In genomic region chr5:30781642-30782041, GRCh38 we compare ENCODE assay signal across 26 cellular contexts.
DNase-seq lines count a peak whose midpoint lies in the region; ATAC-seq, FAIRE-seq and TF ChIP-seq lines count a peak whose summit lies in the region.
"Had no signal": no experiment of that assay in that cellular context is flagged by ENCODE, and none has a peak within 500 bp of the region (broad histone marks: within the 10 kb centered on the region; RNA-seq: fewer than 3 reads in every experiment).

No MANE protein-coding gene starts in this region.

- ATAC-seq in GM21825 (IDR thresholded peaks at IDR 0.05; ENCODE audit: unreplicated experiment), result no peak
- ATAC-seq: GM12878 had no signal

- H3K4me3 ChIP-seq in HUES6 (ENCODE audit: low read depth, low read length) (no peak overlapping the region), H1 (ENCODE audit: extremely low read depth in 1 of 4, insufficient read depth in 2 of 4, low read depth in 3 of 4, low read length in 4 of 4) (no peak overlapping the region), mesendoderm (ENCODE audit: low read length) (no peak overlapping the region)
- H3K4me3 ChIP-seq: BLaER1, GM12878 had no signal

- no peak for TF ChIP-seq EP300 in H1 (IDR thresholded peaks at IDR 0.05; ENCODE audit: borderline replicate concordance in 1 of 2, low read depth in 2 of 2, low read length in 2 of 2)

- H2BK12ac ChIP-seq in H1 (ENCODE audit: low read depth, low read length), result no peak overlapping the region

- no peak for FAIRE-seq in H1 (lab: Jason Lieb, UNC)
- FAIRE-seq: GM12878, GM12892, GM18507 had no signal

- peaks cover 7% of the 10 kb centered on the region for H3K9me3 Mint-ChIP-seq in glutamatergic neuron (ENCODE audit: unreplicated experiment)

- H3K4ac ChIP-seq in H1 (replicated peaks; ENCODE audit: insufficient read length, low read depth, low read length) (no peak overlapping the region), mesendoderm (ENCODE audit: low read depth, low read length) (no peak overlapping the region)

- H4K8ac ChIP-seq in H1 (ENCODE audit: extremely low read depth, insufficient read depth, low read length) (no peak overlapping the region), mesendoderm (ENCODE audit: low read depth, low read length) (no peak overlapping the region)

- H3K9me3 ChIP-seq in HUES6 (ENCODE audit: control insufficient read depth, insufficient read depth, low read depth, low read length) (no peaks in the 10 kb centered on the region), H1 (ENCODE audit: insufficient read depth in 2 of 2, low read depth in 1 of 2, low read length in 1 of 2) (no peaks in the 10 kb centered on the region)
- H3K9me3 ChIP-seq: BE2C, BLaER1 had no signal

- H3K56ac ChIP-seq in H1 (replicated peaks; ENCODE audit: insufficient read length, low read depth, low read length) (no peak overlapping the region), mesendoderm (ENCODE audit: low read length) (no peak overlapping the region)

- H3K4me1 ChIP-seq in HUES6 (ENCODE audit: control insufficient read depth, insufficient read depth, low read length), result no peaks in the 10 kb centered on the region
- peaks cover 0 to 3% (median 0%) of the 10 kb centered on the region in 4 experiments; a peak in 1 of 7 replicates for H3K4me1 ChIP-seq in H1 (replicated peaks in 1 of 4; ENCODE audit: control insufficient read depth in 3 of 4, insufficient read depth in 4 of 4, low read length in 3 of 4)
- no peaks in the 10 kb centered on the region for H3K4me1 ChIP-seq in mesendoderm (ENCODE audit: control insufficient read depth, low read depth, low read length)
- H3K4me1 ChIP-seq: BLaER1 had no signal

- peak overlapping the region; percentile 56; the same call in 1 of the 2 replicates for H3K27ac ChIP-seq in HUES6 (ENCODE audit: low read depth, low read length)
- H3K27ac ChIP-seq in H1 (ENCODE audit: low read depth, low read length), result peak overlapping the region; percentile 25; the same call in 1 of the 2 replicates
- H3K27ac ChIP-seq in mesendoderm (ENCODE audit: low read depth, low read length), result no peak overlapping the region
- H3K27ac ChIP-seq: BLaER1 had no signal

- POLR2A ChIA-PET in H1 (lab: Charles Lee; ENCODE audit: partially characterized antibody), result no interaction called here

- TF ChIP-seq RAD21 in H1 (IDR thresholded peaks at IDR 0.05 in 1 of 2, conservative IDR thresholded peaks at IDR 0.05 in 1 of 2; ENCODE audit: low read depth in 2 of 2, low read length in 2 of 2), result no peak

- H3K79me2 ChIP-seq in H1 (ENCODE audit: control insufficient read depth in 1 of 2, insufficient read depth in 2 of 2, low read length in 2 of 2) (no peaks in the 10 kb centered on the region), mesendoderm (ENCODE audit: control insufficient read depth, insufficient read depth, low read length) (no peaks in the 10 kb centered on the region)

- H3K4me2 ChIP-seq in H1 (ENCODE audit: insufficient read depth in 1 of 2, low read depth in 2 of 2, low read length in 2 of 2), result peak overlapping the region in 1 of 2 experiments; percentile 28; a peak in 1 of 4 replicates
- H3K4me2 ChIP-seq in mesendoderm (ENCODE audit: low read length), result no peak overlapping the region
- H3K4me2 ChIP-seq: BLaER1 had no signal

- no peak overlapping the region for H2BK5ac ChIP-seq in H1 (ENCODE audit: low read depth, low read length)
- H2BK5ac ChIP-seq in mesendoderm (ENCODE audit: low read length), result no peak overlapping the region

- WGBS in H1 (ENCODE audit: extremely low coverage in 1 of 2, insufficient coverage in 1 of 2, insufficient read length in 1 of 2, insufficient replicate concordance in 2 of 2, low coverage in 1 of 2, low lambda C conversion rate in 2 of 2, missing lambda C conversion rate in 1 of 2), 2 experiments, result 85% methylated on average over 2 of the region's 2 CpGs; no CpG with 5 or more reads in 1 of the 2 experiments
- no CpG with 5 or more reads among the region's 2 CpGs for WGBS in mesendoderm (ENCODE audit: extremely low coverage, insufficient coverage, low lambda C conversion rate)

- H2BK120ac ChIP-seq in H1 (replicated peaks; ENCODE audit: low read depth, low read length) (no peak overlapping the region), mesendoderm (ENCODE audit: low read depth, low read length) (no peak overlapping the region)

- no peak for TF ChIP-seq POLR2A in H1 (IDR thresholded peaks at IDR 0.05; ENCODE audit: control extremely low read depth in 1 of 2, low read depth in 2 of 2, low read length in 2 of 2)

- CTCF ChIA-PET in H1 (lab: Charles Lee; ENCODE audit: partially characterized antibody), result interaction anchor here (0.5 kb wide), 1 partner anchor 133 kb away, joined by 3 read pairs; no protein-coding TSS in a partner anchor

- H3K79me1 ChIP-seq in H1 (ENCODE audit: low read depth, low read length) (no peaks in the 10 kb centered on the region), mesendoderm (ENCODE audit: low read length) (no peaks in the 10 kb centered on the region)

- H3K36me3 Mint-ChIP-seq in glutamatergic neuron (ENCODE audit: unreplicated experiment), result peaks cover 14% of the 10 kb centered on the region
- H3K36me3 Mint-ChIP-seq: CD14-positive monocyte; CD4-positive, alpha-beta memory T cell; CD4-positive, CD25-positive, alpha-beta regulatory T cell; CD8-positive, alpha-beta memory T cell had no signal

- H3K9ac ChIP-seq in HUES6 (ENCODE audit: low read length), result no peak overlapping the region
- no peak overlapping the region for H3K9ac ChIP-seq in H1 (replicated peaks in 1 of 4; ENCODE audit: extremely low read depth in 1 of 4, low read depth in 3 of 4, low read length in 3 of 4)
- no peak overlapping the region for H3K9ac ChIP-seq in mesendoderm (ENCODE audit: low read length)
- H3K9ac ChIP-seq: BLaER1 had no signal

- no peak overlapping the region for H2AFZ ChIP-seq in H1 (ENCODE audit: low read length)

- H3K27me3 Mint-ChIP-seq in glutamatergic neuron (ENCODE audit: unreplicated experiment), result peaks cover 2% of the 10 kb centered on the region
- H3K27me3 Mint-ChIP-seq: CD4-positive, alpha-beta memory T cell; CD4-positive, CD25-positive, alpha-beta regulatory T cell; CD8-positive, alpha-beta memory T cell had no signal

- H3K23ac ChIP-seq in H1 (ENCODE audit: insufficient read length) (no peak overlapping the region), mesendoderm (ENCODE audit: low read length) (peak overlapping the region; percentile 45)

- H4K91ac ChIP-seq in H1 (replicated peaks; ENCODE audit: insufficient read length, low read length), result no peak overlapping the region

- no peak overlapping the region for H2AK5ac ChIP-seq in H1 (ENCODE audit: low read depth, low read length)
- H2AK5ac ChIP-seq in mesendoderm (ENCODE audit: low read length), result no peak overlapping the region

- DNase-seq in H1 (ENCODE audit: low read depth in 1 of 2, low spot score in 2 of 2) (no peak), mesendoderm (peak; percentile 6), glutamatergic neuron (no peak), iPS-NIHi7 (ENCODE audit: extremely low spot score) (no peak)
- DNase-seq: 8988T; ACHN; BE2C; C1 segment of cervical spinal cord; CD4-positive, alpha-beta memory T cell; CD4-positive, CD25-positive, alpha-beta regulatory T cell; CD8-positive, alpha-beta memory T cell; COR-L47; DMS 273 treated with DMSO at 0.1 percent for 48 hours; DMS153; DMS53; DMS79; DND-41; EL; GDM1 had no signal

- peaks cover 0 to 2% of the 10 kb centered on the region in 2 experiments for H4K20me1 ChIP-seq in H1 (replicated peaks in 1 of 2; ENCODE audit: control insufficient read depth in 1 of 2, insufficient read depth in 2 of 2, low read length in 2 of 2)
- H4K20me1 ChIP-seq: BLaER1 had no signal

- H4K5ac ChIP-seq in H1 (ENCODE audit: insufficient read length, low read depth, low read length) (no peak overlapping the region), mesendoderm (ENCODE audit: low read length) (no peak overlapping the region)

- H3K36me3 ChIP-seq in HUES6 (ENCODE audit: control insufficient read depth, insufficient read depth, low read length) (no peaks in the 10 kb centered on the region), H1 (ENCODE audit: control insufficient read depth in 2 of 4, insufficient read depth in 4 of 4, low read length in 3 of 4) (no peaks in the 10 kb centered on the region), mesendoderm (ENCODE audit: control insufficient read depth, insufficient read depth, low read length) (no peaks in the 10 kb centered on the region)
- H3K36me3 ChIP-seq: BE2C, BLaER1 had no signal

- H3K14ac ChIP-seq in H1 (ENCODE audit: insufficient read length), result no peak overlapping the region

- H2BK15ac ChIP-seq in H1 (ENCODE audit: low read length) (no peak overlapping the region), mesendoderm (replicated peaks; ENCODE audit: low read depth) (no peak overlapping the region)

- no peaks in the 10 kb centered on the region for H3K4me1 Mint-ChIP-seq in glutamatergic neuron (ENCODE audit: low read depth, unreplicated experiment)
- H3K4me1 Mint-ChIP-seq: CD14-positive monocyte; CD4-positive, alpha-beta memory T cell; CD4-positive, CD25-positive, alpha-beta regulatory T cell; CD8-positive, alpha-beta memory T cell had no signal

- H3K23me2 ChIP-seq in H1 (ENCODE audit: low read depth, low read length), result no peaks in the 10 kb centered on the region

- no peak overlapping the region for H2BK20ac ChIP-seq in H1 (ENCODE audit: low read length)

- H3K18ac ChIP-seq in H1 (ENCODE audit: extremely low read depth, low read length), result no peak overlapping the region
- H3K18ac ChIP-seq in mesendoderm (ENCODE audit: low read length), result no peak overlapping the region

- no peak overlapping the region for H3K4me3 Mint-ChIP-seq in glutamatergic neuron (ENCODE audit: unreplicated experiment)
- H3K4me3 Mint-ChIP-seq: CD14-positive monocyte; CD4-positive, alpha-beta memory T cell; CD4-positive, CD25-positive, alpha-beta regulatory T cell; CD8-positive, alpha-beta memory T cell had no signal

- H3K27ac Mint-ChIP-seq in glutamatergic neuron (ENCODE audit: unreplicated experiment), result no peak overlapping the region
- H3K27ac Mint-ChIP-seq: CD14-positive monocyte; CD4-positive, alpha-beta memory T cell; CD4-positive, CD25-positive, alpha-beta regulatory T cell; CD8-positive, alpha-beta memory T cell had no signal

- TF ChIP-seq CTCF in H1 (IDR thresholded peaks at IDR 0.05; ENCODE audit: control extremely low read depth in 1 of 3, insufficient read depth in 1 of 3, low read depth in 1 of 3, low read length in 3 of 3), result no peak
- no peak for TF ChIP-seq CTCF in glutamatergic neuron (IDR thresholded peaks at IDR 0.05; ENCODE audit: partially characterized antibody, unreplicated experiment)

- H3K27me3 ChIP-seq in HUES6 (ENCODE audit: control insufficient read depth, insufficient read depth, low read length), result no peaks in the 10 kb centered on the region
- no peaks in the 10 kb centered on the region for H3K27me3 ChIP-seq in H1 (replicated peaks in 1 of 4; ENCODE audit: control insufficient read depth in 3 of 4, extremely low read depth in 1 of 4, insufficient read depth in 3 of 4, low read length in 3 of 4)
- H3K27me3 ChIP-seq in mesendoderm (ENCODE audit: insufficient read depth, low read length, poor library complexity), result no peaks in the 10 kb centered on the region
- H3K27me3 ChIP-seq: BE2C, BLaER1 had no signal

TF ChIP-seq in H1, 55 proteins besides CTCF, POLR2A, EP300 and RAD21:
- TF ChIP-seq POU5F1 (IDR thresholded peaks at IDR 0.05; ENCODE audit: low read depth, low read length) (0 out of 2 replicates have a peak, but pooled peaks have one; percentile 51), TCF12 (IDR thresholded peaks at IDR 0.05; ENCODE audit: low read depth, low read length) (0 out of 2 replicates have a peak, but pooled peaks have one; percentile 50), TAF1 (IDR thresholded peaks at IDR 0.05; ENCODE audit: low read depth, low read length) (no peak)
TF ChIP-seq in H1: peak in this region for 2.
